Comparison of ENCODE assay signal across 23 cellular contexts in genomic region chr10:55062349-55062748, GRCh38.
"Had no signal": no experiment of that assay in that cellular context is flagged by ENCODE, and none has a peak within 500 bp of the region (broad histone marks: within the 10 kb centered on the region; RNA-seq: fewer than 3 reads in every experiment).

No MANE protein-coding gene starts in this region.

- H3K4me3 ChIP-seq: colonic mucosa, coronary artery, dorsolateral prefrontal cortex, esophagus muscularis mucosa, esophagus squamous epithelium, gastrocnemius medialis, gastroesophageal sphincter, heart left ventricle, heart right ventricle had no signal

- H3K27me3 ChIP-seq: colonic mucosa, dorsolateral prefrontal cortex, esophagus muscularis mucosa, esophagus squamous epithelium, foreskin keratinocyte, gastrocnemius medialis, gastroesophageal sphincter, heart left ventricle, heart right ventricle had no signal

- H3K9me3 ChIP-seq: colonic mucosa, esophagus muscularis mucosa, esophagus squamous epithelium, gastrocnemius medialis, gastroesophageal sphincter had no signal

- DNase-seq: colonic mucosa; cortex of kidney; dermis blood vessel endothelial cell; dorsolateral prefrontal cortex; effector CD4-positive, alpha-beta T cell; effector CD8-positive, alpha-beta T cell; effector memory CD4-positive, alpha-beta T cell; effector memory CD8-positive, alpha-beta T cell; endodermal cell; erythroblast; esophagus squamous epithelium; foreskin fibroblast; foreskin keratinocyte; foreskin melanocyte; gastrocnemius medialis; glutamatergic neuron; head of caudate nucleus; heart left ventricle; heart right ventricle had no signal

- H3K36me3 ChIP-seq: colonic mucosa, esophagus muscularis mucosa, esophagus squamous epithelium, gastrocnemius medialis, gastroesophageal sphincter, heart left ventricle, heart right ventricle had no signal

- H3K27ac ChIP-seq: colonic mucosa, coronary artery, dorsolateral prefrontal cortex, epithelial cell of prostate, esophagus muscularis mucosa, esophagus squamous epithelium, foreskin keratinocyte, gastrocnemius medialis, gastroesophageal sphincter, heart left ventricle, heart right ventricle had no signal
